27 cellular contexts compared by ENCODE assay signal in the genomic region with DNA sequence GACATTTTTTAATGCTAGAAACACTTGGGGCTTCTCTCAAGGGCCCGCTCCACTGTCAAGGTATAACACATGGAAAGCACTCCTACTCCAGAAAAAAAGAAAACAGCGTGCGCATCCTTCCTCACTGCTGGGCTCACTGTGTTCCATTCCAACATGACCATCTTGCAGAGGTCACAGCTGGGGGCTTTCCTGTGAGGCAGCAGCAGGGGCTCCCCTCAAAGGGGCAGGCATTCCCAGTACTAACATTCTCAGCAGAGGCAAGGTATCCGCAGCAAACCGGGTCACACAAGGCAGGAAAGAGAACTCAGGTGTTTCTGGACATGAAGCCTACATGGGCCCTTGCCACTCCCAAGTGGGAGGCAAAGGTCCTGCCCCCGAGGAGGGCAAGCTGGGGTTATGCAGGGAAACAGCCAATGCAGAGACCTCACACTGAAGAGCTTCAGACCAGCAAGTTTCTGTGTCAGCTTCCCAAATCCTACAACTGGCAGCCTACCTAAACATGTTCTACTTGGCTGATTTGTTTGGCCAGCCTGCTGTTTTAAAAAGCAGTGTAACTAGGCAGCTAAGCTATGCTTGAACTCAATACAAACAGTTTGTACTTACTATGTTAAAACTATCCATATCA. TPM values are rescaled to one million over a fixed set of nuclear protein-coding genes. Genes with fewer than 3 reads are reported as not detected.
DNase-seq lines count a peak whose midpoint lies in the region; ATAC-seq, FAIRE-seq and TF ChIP-seq lines count a peak whose summit lies in the region.
"Had no signal": no experiment of that assay in that cellular context is flagged by ENCODE, and none has a peak within 500 bp of the region (broad histone marks: within the 10 kb centered on the region; RNA-seq: fewer than 3 reads in every experiment).

No MANE protein-coding gene starts in this region.

- no peak for FAIRE-seq in HepG2 (lab: Jason Lieb, UNC)
- FAIRE-seq: astrocyte, GM12878 had no signal

- POLR2A ChIA-PET in HepG2 (lab: Yijun Ruan, JAX), result no interaction called here

- TF ChIP-seq CTCF in right lobe of liver (IDR thresholded peaks at IDR 0.05) (no peak), HepG2 (CRISPR knock-in tag; IDR thresholded peaks at IDR 0.05) (no peak), esophagus muscularis mucosa (IDR thresholded peaks at IDR 0.05) (no peak), lower lobe of right lung (IDR thresholded peaks at IDR 0.05) (no peak), foreskin keratinocyte (conservative IDR thresholded peaks at IDR 0.05) (no peak)

- H3K27me3 ChIP-seq in right lobe of liver, result no peaks in the 10 kb centered on the region
- H3K27me3 ChIP-seq in HepG2 (ENCODE audit: control insufficient read depth in 1 of 2, insufficient read depth in 2 of 2, low read length in 2 of 2), result no peaks in the 10 kb centered on the region
- no peaks in the 10 kb centered on the region for H3K27me3 ChIP-seq in esophagus muscularis mucosa
- no peaks in the 10 kb centered on the region for H3K27me3 ChIP-seq in lower lobe of right lung (ENCODE audit: low read depth)
- H3K27me3 ChIP-seq in foreskin keratinocyte, result no peaks in the 10 kb centered on the region
- H3K27me3 ChIP-seq: spleen, vagina had no signal

- CTCF ChIA-PET in HepG2 (lab: Yijun Ruan, JAX; ENCODE audit: low intra/inter-chr PET ratio, low total read pairs), result no interaction called here

- H4K20me1 ChIP-seq in HepG2 (ENCODE audit: insufficient read depth, low read length), result no peaks in the 10 kb centered on the region

- peaks cover 0 to 7% (median 0%) of the 10 kb centered on the region in 4 donors for H3K4me1 ChIP-seq in right lobe of liver
- H3K4me1 ChIP-seq in HepG2 (ENCODE audit: insufficient read depth, low read length), result peaks cover 18% of the 10 kb centered on the region
- peaks cover 9 to 49% (median 36%) of the 10 kb centered on the region in 4 donors for H3K4me1 ChIP-seq in esophagus muscularis mucosa
- peaks cover 11% of the 10 kb centered on the region for H3K4me1 ChIP-seq in lower lobe of right lung
- peaks cover 22% of the 10 kb centered on the region for H3K4me1 ChIP-seq in foreskin keratinocyte

- no peak for DNase-seq in right lobe of liver
- no peak for DNase-seq in HepG2 (ENCODE audit: low spot score)
- DNase-seq in esophagus muscularis mucosa (ENCODE audit: extremely low spot score), result no peak
- DNase-seq in medulla oblongata (ENCODE audit: extremely low spot score), result peak; percentile 26
- DNase-seq in lower lobe of right lung, result no peak
- no peak for DNase-seq in foreskin keratinocyte
- DNase-seq: activated CD4-positive, alpha-beta T cell treated with anti-CD3 and anti-CD28 coated beads, Interleukin-2, amount 10 ng/mL, durations not matched to agents 7 days and 5 days; activated naive CD8-positive, alpha-beta T cell treated with anti-CD3 and anti-CD28 coated beads, Interleukin-2, amount 10 ng/mL, durations not matched to agents 7 days and 5 days; Calu3; DND-41; foreskin fibroblast; HCEC 1CT; NCI-H1105; NCI-H2029 treated with DMSO at 0.1 percent for 48 hours; NCI-H446; OCI-M1; spleen; stimulated activated CD4-positive, alpha-beta T cell treated with anti-CD3 and anti-CD28 coated beads, Interleukin-4, amount 100 ng/mL, for 1 hour; WERI-Rb-1 had no signal

- BruUV-seq in HepG2 (replicated peaks; lab: Mats Ljungman, UMichigan), result no TSS peak

- H2AFZ ChIP-seq in HepG2 (ENCODE audit: low read length), result no peak overlapping the region

- H3K27ac ChIP-seq in right lobe of liver, result no peak overlapping the region
- H3K27ac ChIP-seq in HepG2 (ENCODE audit: extremely low read length, insufficient read depth, low read length), result no peak overlapping the region
- H3K27ac ChIP-seq in esophagus muscularis mucosa (replicated peaks in 1 of 4), result peak overlapping the region; percentile 29 to 66 (median 52)
- no peak overlapping the region for H3K27ac ChIP-seq in lower lobe of right lung
- no peak overlapping the region for H3K27ac ChIP-seq in foreskin keratinocyte
- H3K27ac ChIP-seq: C4-2B, spleen, vagina, WERI-Rb-1 had no signal

- ATAC-seq in right lobe of liver (peak in 3 of 4 donors; percentile 29 to 47 (median 45)), HepG2 (no peak), lower lobe of right lung (no peak), foreskin keratinocyte (no peak), GM19023 (IDR thresholded peaks at IDR 0.05; ENCODE audit: unreplicated experiment) (no peak), HG03095 (IDR thresholded peaks at IDR 0.05; ENCODE audit: unreplicated experiment) (no peak)
- ATAC-seq: activated T-helper 17 cell treated with anti-CD3 and anti-CD28 coated beads, Interleukin-2, amount 50 U/mL, for 72 hours; GM12878; stimulated activated memory B cell treated with anti-CD40 and anti-IgM and Interleukin-4, amounts not matched to agents 10 μg/mL and 1 μg/mL and 100 μg/mL, for 72 hours had no signal

- no peak overlapping the region for H3K9ac ChIP-seq in HepG2 (ENCODE audit: insufficient read depth, low read depth, low read length)

- intact Hi-C loops in right lobe of liver (cut with DNase I) (no loop called here), HepG2 (cut with micrococcal nuclease; ENCODE audit: unreplicated experiment) (no loop called here), esophagus muscularis mucosa (cut with DNase I) (no loop called here), lower lobe of right lung (cut with DNase I) (no loop called here)

- TF ChIP-seq RAD21 in HepG2 (CRISPR knock-in tag; IDR thresholded peaks at IDR 0.05), result no peak

- WGBS in right lobe of liver (ENCODE audit: insufficient coverage, low coverage, low lambda C conversion rate, missing lambda C conversion rate), result 73% methylated on average over 4 of the region's 6 CpGs
- 88% methylated on average over 4 of the region's 6 CpGs for WGBS in HepG2 (ENCODE audit: low lambda C conversion rate)
- WGBS in esophagus muscularis mucosa, result 68% methylated on average over 5 of the region's 6 CpGs

- H3K79me2 ChIP-seq in HepG2 (ENCODE audit: insufficient read depth, low read length), result no peaks in the 10 kb centered on the region

- no peak overlapping the region for H3K4me2 ChIP-seq in HepG2 (ENCODE audit: low read depth, low read length)

- H3K36me3 ChIP-seq in right lobe of liver (peaks cover 0 to 25% (median 6%) of the 10 kb centered on the region in 4 donors), HepG2 (replicated peaks in 1 of 2; ENCODE audit: control insufficient read depth in 1 of 2, insufficient read depth in 2 of 2, low read length in 2 of 2) (peaks cover 0 to 9% of the 10 kb centered on the region in 2 experiments; a peak in 3 of 5 replicates), esophagus muscularis mucosa (peaks cover 0 to 9% (median 0%) of the 10 kb centered on the region in 4 donors), lower lobe of right lung (no peaks in the 10 kb centered on the region)
- H3K36me3 ChIP-seq: vagina, WERI-Rb-1 had no signal

- in situ Hi-C loops in HepG2 (cut with HindIII; ENCODE audit: extremely low pct_ligation_motif_present, low pct_unique_long_range_greater_than_20kb), result no loop called here

- H3K4me3 ChIP-seq in right lobe of liver (no peak overlapping the region), HepG2 (replicated peaks in 1 of 3; ENCODE audit: insufficient read depth in 1 of 3, low read depth in 2 of 3, low read length in 3 of 3) (no peak overlapping the region), esophagus muscularis mucosa (no peak overlapping the region), lower lobe of right lung (no peak overlapping the region)
- H3K4me3 ChIP-seq: GM12878, spleen, vagina had no signal

- TF ChIP-seq POLR2A in right lobe of liver (IDR thresholded peaks at IDR 0.05) (no peak), HepG2 (IDR thresholded peaks at IDR 0.05; ENCODE audit: insufficient read depth in 1 of 2, low read depth in 2 of 2, low read length in 2 of 2) (no peak), esophagus muscularis mucosa (IDR thresholded peaks at IDR 0.05; ENCODE audit: low read depth) (no peak)

- TF ChIP-seq EP300 in HepG2 (IDR thresholded peaks at IDR 0.05; ENCODE audit: low read depth in 2 of 2, low read length in 2 of 2), result no peak
- no peak for TF ChIP-seq EP300 in HepG2 (CRISPR knock-in tag; IDR thresholded peaks at IDR 0.05; ENCODE audit: borderline replicate concordance)
- no peak for TF ChIP-seq EP300 in esophagus muscularis mucosa (IDR thresholded peaks at IDR 0.05)

- H3K9me3 ChIP-seq in right lobe of liver (no peaks in the 10 kb centered on the region), HepG2 (ENCODE audit: low read length) (no peaks in the 10 kb centered on the region), esophagus muscularis mucosa (no peaks in the 10 kb centered on the region), lower lobe of right lung (no peaks in the 10 kb centered on the region)
- H3K9me3 ChIP-seq: spleen, vagina had no signal

TF ChIP-seq in HepG2, 621 proteins besides CTCF, POLR2A, EP300 and RAD21:
- TF ChIP-seq IKZF1 (IDR thresholded peaks at IDR 0.05) (no peak), ZBTB42 (CRISPR knock-in tag; IDR thresholded peaks at IDR 0.05) (no peak)
TF ChIP-seq in HepG2: peak in this region for 0.

RNA-seq across cellular contexts. Expression of gene BDH1, which starts 6.4 kb away (rescaled TPM):
- 100 to 1,000 TPM in 5 of 6 experiments, 10 to 100 TPM in 1; 65.5 to 366 (median 233) TPM for total RNA-seq in right lobe of liver
- 21.2 and 26.9 TPM in 2 replicates for total RNA-seq in HepG2 (2016; rRNA removed; fragmentation: Illumina TruSeq; extraction: Trizol)
- total RNA-seq in HepG2 (2016; cell fraction: cytosol; rRNA removed; fragmentation: Illumina TruSeq; extraction: Trizol; ENCODE audit: low read depth), result 3.3 and 3.6 TPM in 2 replicates
- total RNA-seq in HepG2 (2016; cell fraction: insoluble cytoplasmic fraction; rRNA removed; fragmentation: Illumina TruSeq; extraction: Trizol), result 21.4 and 23.7 TPM in 2 replicates
- 5.1 and 6.3 TPM in 2 replicates for total RNA-seq in HepG2 (2016; cell fraction: membrane; rRNA removed; fragmentation: Illumina TruSeq; extraction: Trizol)
- total RNA-seq in HepG2 (2016; cell fraction: nucleus; rRNA removed; fragmentation: Illumina TruSeq; extraction: Trizol), result 21.5 and 22.1 TPM in 2 replicates
- polyA plus RNA-seq in HepG2 (2011; rRNA removed), result 71.9 and 88.5 TPM in 2 replicates
- polyA plus RNA-seq in HepG2 (2011; cell fraction: cytosol; rRNA removed), result 48.3 and 55.2 TPM in 2 replicates
- polyA plus RNA-seq in HepG2 (2011; cell fraction: nucleus; rRNA removed), result 155 and 175 TPM in 2 replicates
- 58.0 and 95.2 TPM in 2 replicates for polyA plus RNA-seq in HepG2 (2012)
- 3.2 and 4.0 TPM in 2 replicates for polyA plus RNA-seq in HepG2 (2016; cell fraction: cytosol; fragmentation: Illumina TruSeq; extraction: Trizol; ENCODE audit: low read depth)
- 25.8 and 27.9 TPM in 2 replicates for polyA plus RNA-seq in HepG2 (2016; cell fraction: insoluble cytoplasmic fraction; fragmentation: Illumina TruSeq; extraction: Trizol; ENCODE audit: low read depth)
- polyA plus RNA-seq in HepG2 (2016; cell fraction: membrane; fragmentation: Illumina TruSeq; extraction: Trizol; ENCODE audit: low read depth), result 5.6 and 5.9 TPM in 2 replicates
- 56.0 and 59.9 TPM in 2 replicates for polyA plus RNA-seq in HepG2 (2016; cell fraction: nucleus; fragmentation: Illumina TruSeq; extraction: Trizol; ENCODE audit: insufficient read depth, low read depth)
- polyA minus RNA-seq in HepG2 (2011; rRNA and poly(A)+ RNA removed; ENCODE audit: low replicate concordance), result 7.9 and 48.3 TPM in 2 replicates
- 15.6 and 18.9 TPM in 2 replicates for polyA minus RNA-seq in HepG2 (2011; cell fraction: cytosol; rRNA and poly(A)+ RNA removed)
- 54.7 and 82.6 TPM in 2 replicates for polyA minus RNA-seq in HepG2 (2011; cell fraction: nucleus; rRNA and poly(A)+ RNA removed)
- 10 to 100 TPM in 3 of 4 donors, 1 to 10 TPM in 1; 9.1 to 18.7 (median 14.6) TPM for total RNA-seq in esophagus muscularis mucosa
- 12.4 TPM for total RNA-seq in lower lobe of right lung
- 19.9 and 27.8 TPM in 2 replicates for total RNA-seq in foreskin keratinocyte
- 26.3 and 35.9 TPM in 2 replicates for polyA plus RNA-seq in foreskin keratinocyte

Comparison
In these comparisons a context has a peak if more than half of its experiments do, and no peak if none do; other contexts are left out.
1. ATAC-seq: peak in right lobe of liver (3 of 4); none in HepG2 (single experiment), lower lobe of right lung (0 of 2), foreskin keratinocyte (single experiment), GM19023 (single experiment) and HG03095 (single experiment).
2. H3K27ac ChIP-seq: peak in esophagus muscularis mucosa (4 of 4); none in right lobe of liver (0 of 3), HepG2 (single experiment), lower lobe of right lung (single experiment) and foreskin keratinocyte (single experiment).